Comparison of ENCODE assay signal across 20 cellular contexts in genomic region chr3:139202959-139203349, GRCh38.
"Had no signal": no experiment of that assay in that cellular context is flagged by ENCODE, and none has a peak within 500 bp of the region (broad histone marks: within the 10 kb centered on the region; RNA-seq: fewer than 3 reads in every experiment).

No MANE protein-coding gene starts in this region.

- H3K9me3 ChIP-seq: left ventricle myocardium inferior, ovary, right atrium auricular region, right lobe of liver, tibial nerve, uterus had no signal

- H3K4me3 ChIP-seq: left ventricle myocardium inferior, lung, ovary, right atrium auricular region, right lobe of liver, smooth muscle cell, tibial nerve, uterus had no signal

- H3K27me3 ChIP-seq: ovary, right atrium auricular region, right lobe of liver, tibial nerve, uterus had no signal

- H3K36me3 ChIP-seq: left ventricle myocardium inferior, ovary, right atrium auricular region, right lobe of liver, tibial nerve, uterus had no signal

- H3K9me3 Mint-ChIP-seq: natural killer cell treated with Interleukin-12 subunit alpha and Interleukin-12 subunit beta and Interleukin-15 and Interleukin-18, amount 100 ng/mL, for 72 hours; stimulated activated naive CD8-positive, alpha-beta T cell treated with anti-CD3 and anti-CD28 coated beads, Interleukin-15, amount 100 ng/mL, for 72 hours; type B pancreatic cell had no signal

- H3K36me3 Mint-ChIP-seq: mesothelial cell of epicardium; naive B cell; natural killer cell treated with Interleukin-12 subunit alpha and Interleukin-12 subunit beta and Interleukin-15 and Interleukin-18, amount 100 ng/mL, for 72 hours; stimulated activated memory B cell treated with anti-CD40 and anti-IgM and Interleukin-4, amounts not matched to agents 10 μg/mL and 1 μg/mL and 100 μg/mL, for 72 hours; type B pancreatic cell had no signal

- H3K4me1 Mint-ChIP-seq: stimulated activated memory B cell treated with anti-CD40 and anti-IgM and Interleukin-4, amounts not matched to agents 10 μg/mL and 1 μg/mL and 100 μg/mL, for 72 hours; stimulated activated naive CD8-positive, alpha-beta T cell treated with anti-CD3 and anti-CD28 coated beads, Interleukin-15, amount 100 ng/mL, for 72 hours had no signal

- ATAC-seq: stimulated activated memory B cell treated with anti-CD40 and anti-IgM and Interleukin-4, amounts not matched to agents 10 μg/mL and 1 μg/mL and 100 μg/mL, for 72 hours had no signal

- H3K4me1 ChIP-seq: left ventricle myocardium inferior, right atrium auricular region, tibial nerve, uterus had no signal

- DNase-seq: left ventricle myocardium inferior; naive B cell; ovary; stimulated activated CD4-positive, alpha-beta T cell treated with anti-CD3 and anti-CD28 coated beads, Interleukin-1b, Interleukin-23, amount 100 ng/mL, for 48 hours; stimulated activated CD4-positive, alpha-beta T cell treated with anti-CD3 and anti-CD28 coated beads, Interleukin-2, amount 100 ng/mL, for 48 hours; stimulated activated CD4-positive, alpha-beta T cell treated with anti-CD3 and anti-CD28 coated beads, Interleukin-4, amount 100 ng/mL, for 4 hours; stimulated activated CD8-positive, alpha-beta memory T cell treated with anti-CD3 and anti-CD28 coated beads, Interleukin-4, amount 100 ng/mL, for 48 hours; stimulated activated naive CD4-positive, alpha-beta T cell treated with Interleukin-2 at 50 U/mL for 16 hours; stimulated activated naive CD8-positive, alpha-beta T cell treated with anti-CD3 and anti-CD28 coated beads, Interleukin-15, amount 100 ng/mL, for 72 hours; uterus had no signal

- H3K4me2 ChIP-seq: smooth muscle cell had no signal

- H3K27ac Mint-ChIP-seq: mesothelial cell of epicardium; naive B cell; natural killer cell treated with Interleukin-12 subunit alpha and Interleukin-12 subunit beta and Interleukin-15 and Interleukin-18, amount 100 ng/mL, for 72 hours; progenitor cell of endocrine pancreas; stimulated activated memory B cell treated with anti-CD40 and anti-IgM and Interleukin-4, amounts not matched to agents 10 μg/mL and 1 μg/mL and 100 μg/mL, for 72 hours; stimulated activated naive CD8-positive, alpha-beta T cell treated with anti-CD3 and anti-CD28 coated beads, Interleukin-15, amount 100 ng/mL, for 72 hours; type B pancreatic cell had no signal

- H3K27ac ChIP-seq: left ventricle myocardium inferior, ovary, right atrium auricular region, right lobe of liver, tibial nerve, uterus had no signal

- H3K4me3 Mint-ChIP-seq: mesothelial cell of epicardium; naive B cell; natural killer cell treated with Interleukin-12 subunit alpha and Interleukin-12 subunit beta and Interleukin-15 and Interleukin-18, amount 100 ng/mL, for 72 hours; stimulated activated memory B cell treated with anti-CD40 and anti-IgM and Interleukin-4, amounts not matched to agents 10 μg/mL and 1 μg/mL and 100 μg/mL, for 72 hours; type B pancreatic cell had no signal

- H3K27me3 Mint-ChIP-seq: stimulated activated memory B cell treated with anti-CD40 and anti-IgM and Interleukin-4, amounts not matched to agents 10 μg/mL and 1 μg/mL and 100 μg/mL, for 72 hours had no signal
